11 cellular contexts compared by ENCODE assay signal in the genomic region with DNA sequence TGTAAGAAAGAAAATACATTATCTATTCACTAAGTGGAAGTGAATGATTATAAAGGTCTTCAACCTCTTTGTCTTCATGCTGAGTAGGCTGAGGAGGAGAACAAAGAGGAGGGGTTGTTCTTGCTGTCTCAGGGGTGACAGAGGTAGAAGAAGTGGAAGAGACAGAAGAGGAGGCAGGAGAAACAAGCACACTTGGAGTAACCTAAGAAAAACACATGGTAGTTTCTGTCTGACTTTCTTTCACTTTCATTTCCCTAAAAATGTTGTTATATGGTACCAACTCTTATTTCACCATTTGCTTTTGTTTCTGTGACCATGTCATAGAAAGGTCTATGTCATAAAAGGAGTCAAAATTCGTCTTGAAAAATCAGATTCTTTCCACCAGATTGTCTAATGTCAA.
DNase-seq lines count a peak whose midpoint lies in the region; ATAC-seq and TF ChIP-seq lines count a peak whose summit lies in the region.
"Had no signal": no experiment of that assay in that cellular context is flagged by ENCODE, and none has a peak within 500 bp of the region (broad histone marks: within the 10 kb centered on the region; RNA-seq: fewer than 3 reads in every experiment).

No MANE protein-coding gene starts in this region.

- H3K36me3 ChIP-seq in Panc1 (ENCODE audit: control insufficient read depth, insufficient read depth, low read length) = no peaks in the 10 kb centered on the region
- no peaks in the 10 kb centered on the region for H3K36me3 ChIP-seq in upper lobe of right lung
- H3K36me3 ChIP-seq: tibial nerve had no signal

- H3K4me1 ChIP-seq in Panc1 (ENCODE audit: control insufficient read depth, insufficient read depth, low read length) = no peaks in the 10 kb centered on the region
- no peaks in the 10 kb centered on the region for H3K4me1 ChIP-seq in upper lobe of right lung

- H3K27me3 Mint-ChIP-seq in CD14-positive monocyte (ENCODE audit: low read depth in 3 of 3) = no peaks in the 10 kb centered on the region
- H3K27me3 Mint-ChIP-seq in effector memory CD8-positive, alpha-beta T cell = no peaks in the 10 kb centered on the region

- no peak for DNase-seq in CD14-positive monocyte (ENCODE audit: low spot score)
- DNase-seq in Panc1 (ENCODE audit: low read depth, low spot score) = no peak
- no peak for DNase-seq in NCI-H2081 treated with DMSO at 0.1 percent for 48 hours (lab: John Stamatoyannopoulos, UW)
- DNase-seq in upper lobe of right lung = no peak
- DNase-seq in activated naive CD4-positive, alpha-beta T cell treated with Interleukin-2 at 50 U/mL for 16 hours = no peak
- no peak for DNase-seq in effector memory CD8-positive, alpha-beta T cell
- DNase-seq: DMS153, NCI-H2029 treated with DMSO at 0.1 percent for 48 hours had no signal

- CTCF ChIA-PET in Panc1 (lab: Charles Lee) = no interaction called here

- H3K4me3 ChIP-seq in Panc1 (ENCODE audit: low read depth in 2 of 2, low read length in 2 of 2) = peak overlapping the region in 1 of 2 experiments; percentile 9; a peak in 1 of 4 replicates
- no peak overlapping the region for H3K4me3 ChIP-seq in upper lobe of right lung
- H3K4me3 ChIP-seq: tibial nerve had no signal

- in situ Hi-C loops in Panc1 (cut with HindIII; ENCODE audit: low pct_unique_long_range_greater_than_20kb, low sequenced_read_pairs) = no loop called here

- no TSS peak for BruUV-seq in Panc1 (replicated peaks; lab: Mats Ljungman, UMichigan)

- H3K27ac Mint-ChIP-seq in CD14-positive monocyte = peak overlapping the region in 5 of 7 donors; percentile 24 to 88 (median 52)
- H3K27ac Mint-ChIP-seq in effector memory CD8-positive, alpha-beta T cell = no peak overlapping the region

- TF ChIP-seq CTCF in CD14-positive monocyte (IDR thresholded peaks at IDR 0.05) = no peak
- no peak for TF ChIP-seq CTCF in Panc1 (IDR thresholded peaks at IDR 0.05)
- TF ChIP-seq CTCF in upper lobe of right lung (IDR thresholded peaks at IDR 0.05) = no peak

- no peaks in the 10 kb centered on the region for H3K36me3 Mint-ChIP-seq in CD14-positive monocyte
- H3K36me3 Mint-ChIP-seq in effector memory CD8-positive, alpha-beta T cell (ENCODE audit: insufficient read depth) = peaks cover 4% of the 10 kb centered on the region

- intact Hi-C loops in CD14-positive monocyte (cut with micrococcal nuclease) = no loop called here
- intact Hi-C loops in Panc1 (cut with micrococcal nuclease; ENCODE audit: unreplicated experiment) = no loop called here
- intact Hi-C loops in upper lobe of right lung (cut with DNase I) = no loop called here

- ATAC-seq in GM19438 (IDR thresholded peaks at IDR 0.05; ENCODE audit: low read depth, unreplicated experiment) (peak; percentile 97), HG03103 (IDR thresholded peaks at IDR 0.05; ENCODE audit: low read depth, unreplicated experiment) (peak; percentile 99), Panc1 (no peak), upper lobe of right lung (no peak)
- ATAC-seq in effector memory CD8-positive, alpha-beta T cell (replicated peaks) = no peak

- H3K9me3 ChIP-seq in Panc1 (ENCODE audit: control insufficient read depth, insufficient read depth, low read depth, low read length) (no peaks in the 10 kb centered on the region), upper lobe of right lung (no peaks in the 10 kb centered on the region)
- H3K9me3 ChIP-seq: tibial nerve had no signal

- H3K9me3 Mint-ChIP-seq in CD14-positive monocyte = peaks cover 0 to 8% (median 2%) of the 10 kb centered on the region in 7 donors
- H3K9me3 Mint-ChIP-seq in effector memory CD8-positive, alpha-beta T cell = peaks cover 10 to 14% of the 10 kb centered on the region in 2 donors

- H3K27ac ChIP-seq in Panc1 (ENCODE audit: low read length) = peak overlapping the region; percentile 25; the same call in 1 of the 2 replicates
- H3K27ac ChIP-seq in upper lobe of right lung = no peak overlapping the region
- H3K27ac ChIP-seq: tibial nerve had no signal

- H3K4me3 Mint-ChIP-seq in CD14-positive monocyte = peak overlapping the region in 1 of 2 donors; percentile 33
- no peak overlapping the region for H3K4me3 Mint-ChIP-seq in effector memory CD8-positive, alpha-beta T cell

- no peaks in the 10 kb centered on the region for H3K27me3 ChIP-seq in Panc1 (ENCODE audit: control insufficient read depth, insufficient read depth, low read length)
- H3K27me3 ChIP-seq in upper lobe of right lung = no peaks in the 10 kb centered on the region
- H3K27me3 ChIP-seq: tibial nerve had no signal

- peaks cover 18% of the 10 kb centered on the region for H3K4me1 Mint-ChIP-seq in CD14-positive monocyte
- no peaks in the 10 kb centered on the region for H3K4me1 Mint-ChIP-seq in effector memory CD8-positive, alpha-beta T cell (ENCODE audit: low read depth in 2 of 2)

- POLR2A ChIA-PET in Panc1 (lab: Charles Lee) = no interaction called here

Comparison
In these comparisons a context has a peak if more than half of its experiments do, and no peak if none do; other contexts are left out.
1. H3K27ac Mint-ChIP-seq: peak in CD14-positive monocyte (5 of 7); none in effector memory CD8-positive, alpha-beta T cell (0 of 2).
2. ATAC-seq: peak in GM19438 (single experiment) and HG03103 (single experiment); none in Panc1 (single experiment), upper lobe of right lung (single experiment) and effector memory CD8-positive, alpha-beta T cell (single experiment).